9 cellular contexts compared by ENCODE assay signal in genomic region chr7:49892473-49892872, GRCh38.
"Had no signal": no experiment of that assay in that cellular context is flagged by ENCODE, and none has a peak within 500 bp of the region (broad histone marks: within the 10 kb centered on the region; RNA-seq: fewer than 3 reads in every experiment).

No MANE protein-coding gene starts in this region.

- H2AFZ ChIP-seq: GM23248 had no signal

- H3K36me3 ChIP-seq: HAP-1 had no signal

- ATAC-seq: HCT116, K562 had no signal

- H3K27ac Mint-ChIP-seq: HFFc6 had no signal

- H3K4me1 ChIP-seq: HAP-1 had no signal

- H3K9ac ChIP-seq: GM23248 had no signal

- FAIRE-seq: HTR-8/SVneo, K562 had no signal

- H3K27ac ChIP-seq: GM23248 had no signal

- H3K9me3 ChIP-seq: HAP-1 had no signal

- H3K4me3 ChIP-seq: GM23248, HAP-1, K562 had no signal

- H3K4me3 Mint-ChIP-seq: HFFc6 had no signal

- DNase-seq: GM23248, GOT3, H7, HFFc6, IMR-90 had no signal
